In genomic region chr6:53814353-53814752, GRCh38 we compare ENCODE assay signal across 18 cellular contexts.
"Had no signal": no experiment of that assay in that cellular context is flagged by ENCODE, and none has a peak within 500 bp of the region (broad histone marks: within the 10 kb centered on the region; RNA-seq: fewer than 3 reads in every experiment).

No MANE protein-coding gene starts in this region.

- DNase-seq: effector memory CD4-positive, alpha-beta T cell; heart left ventricle; hippocampal formation; left colon; left ventricle myocardium superior; nucleus accumbens; ovary; right cardiac atrium; stimulated activated CD4-positive, alpha-beta T cell treated with anti-CD3 and anti-CD28 coated beads, Interleukin-4, amount 100 ng/mL, for 1 hour; stimulated activated CD8-positive, alpha-beta memory T cell treated with anti-CD3 and anti-CD28 coated beads, Interleukin-4, amount 100 ng/mL, for 48 hours; stimulated activated naive CD8-positive, alpha-beta T cell treated with anti-CD3 and anti-CD28 coated beads, Interleukin-15, Interleukin-2, amounts not matched to agents 100 U/mL and 50 U/mL, for 24 hours; upper lobe of left lung; uterus had no signal

- H3K4me3 ChIP-seq: heart left ventricle, lung, neural progenitor cell, ovary, upper lobe of left lung, uterus had no signal

- H3K4me2 ChIP-seq: neural progenitor cell had no signal

- H3K9ac ChIP-seq: neural progenitor cell had no signal

- H3K27ac ChIP-seq: neural progenitor cell, ovary, upper lobe of left lung, uterus had no signal

- H3K9me3 ChIP-seq: heart left ventricle, ovary, upper lobe of left lung, uterus had no signal

- H3K27me3 ChIP-seq: heart left ventricle, neural progenitor cell, ovary, upper lobe of left lung, uterus had no signal

- H2AFZ ChIP-seq: neural progenitor cell had no signal

- ATAC-seq: esophagus mucosa; heart left ventricle; left ventricle myocardium superior; natural killer cell treated with Interleukin-12 subunit alpha and Interleukin-12 subunit beta and Interleukin-15 and Interleukin-18, amount 100 ng/mL, for 72 hours; right cardiac atrium; stimulated activated effector memory CD8-positive, alpha-beta T cell treated with anti-CD3 and anti-CD28 coated beads, Interleukin-12 subunit alpha, Interleukin-12 subunit beta, amount 100 ng/mL, for 72 hours; stimulated activated naive CD8-positive, alpha-beta T cell treated with anti-CD3 and anti-CD28 coated beads, Interleukin-15, Interleukin-2, amounts not matched to agents 100 U/mL and 50 U/mL, for 24 hours had no signal

- H3K36me3 ChIP-seq: heart left ventricle, neural progenitor cell, ovary, upper lobe of left lung, uterus had no signal

- H3K4me1 ChIP-seq: uterus had no signal
